In genomic region chr9:109161471-109161870, GRCh38 we compare ENCODE assay signal across 14 cellular contexts.
"Had no signal": no experiment of that assay in that cellular context is flagged by ENCODE, and none has a peak within 500 bp of the region (broad histone marks: within the 10 kb centered on the region; RNA-seq: fewer than 3 reads in every experiment).

No MANE protein-coding gene starts in this region.

- H3K27ac ChIP-seq: dorsolateral prefrontal cortex, esophagus muscularis mucosa, gastrocnemius medialis, heart right ventricle, ovary had no signal

- H3K4me3 ChIP-seq: dorsolateral prefrontal cortex, esophagus muscularis mucosa, gastrocnemius medialis, heart right ventricle, ovary had no signal

- H3K36me3 ChIP-seq: esophagus muscularis mucosa, gastrocnemius medialis, heart right ventricle, ovary had no signal

- DNase-seq: cortex of kidney; dorsolateral prefrontal cortex; effector memory CD4-positive, alpha-beta T cell; gastrocnemius medialis; heart right ventricle; hypothalamus; kidney glomerular epithelial cell; natural killer cell; ovary; right cardiac atrium; small intestine; stimulated activated CD4-positive, alpha-beta T cell treated with anti-CD3 and anti-CD28 coated beads, Interleukin-12 subunit alpha, Interleukin-12 subunit beta, amount 100 ng/mL, for 4 hours; stimulated activated naive CD4-positive, alpha-beta T cell had no signal

- H3K4me1 ChIP-seq: gastrocnemius medialis, heart right ventricle had no signal

- H3K9me3 ChIP-seq: esophagus muscularis mucosa, gastrocnemius medialis, ovary had no signal

- H3K27me3 ChIP-seq: dorsolateral prefrontal cortex, ovary had no signal
